In the genomic region with DNA sequence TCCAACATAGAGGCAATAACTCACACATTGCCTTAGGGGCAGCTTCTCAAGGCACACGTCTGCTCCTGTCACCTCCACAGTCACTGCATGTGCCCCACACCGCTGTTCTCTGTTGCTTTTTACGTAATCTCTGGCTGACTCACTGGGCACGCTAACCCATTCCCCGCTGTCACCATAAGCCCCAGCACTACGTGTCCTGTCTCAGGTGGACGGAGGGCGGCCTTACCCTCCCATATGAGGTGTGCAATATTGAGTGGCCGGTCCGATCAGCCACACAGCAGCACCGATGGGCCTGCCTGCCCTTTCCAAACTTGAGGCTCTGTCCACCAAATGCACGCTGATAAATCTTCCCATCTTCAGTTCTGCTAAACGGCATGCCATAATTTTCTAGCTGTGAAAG, we compare ENCODE assay signal across 7 cellular contexts.
A peak's percentile ranks its signal among the peaks of the same experiment; 100 is the strongest.
DNase-seq lines count a peak whose midpoint lies in the region; ATAC-seq and TF ChIP-seq lines count a peak whose summit lies in the region.
"Not testable (repeated sequence)": the region's sequence is repeated elsewhere in the genome, so short reads cannot be mapped to it uniquely, and the experiment has no call there.

No MANE protein-coding gene starts in this region.

- H3K4me3 ChIP-seq in NB4 (ENCODE audit: low read depth, low read length) = not testable (repeated sequence)

- BruUV-seq in MCF 10A (replicated peaks; lab: Mats Ljungman, UMichigan) = not testable (repeated sequence)

- intact Hi-C loops in activated CD4-positive, alpha-beta T cell treated with anti-CD3 and anti-CD28 coated beads, Interleukin-2, amount 10 ng/mL, durations not matched to agents 24 days and 14 days (cut with micrococcal nuclease); MCF 10A (cut with micrococcal nuclease); Right ventricle myocardium inferior (cut with DNase I): not testable (repeated sequence)

- POLR2A ChIA-PET in GM10248 (lab: Yijun Ruan, JAX); MCF 10A (lab: Yijun Ruan, JAX): not testable (repeated sequence)

- TF ChIP-seq CTCF in GM10248 (IDR thresholded peaks at IDR 0.05; ENCODE audit: control extremely low read depth, extremely low read depth, low read depth, missing control alignments); NB4 (IDR thresholded peaks at IDR 0.05; ENCODE audit: low read depth, low read length); MCF 10A (IDR thresholded peaks at IDR 0.05; ENCODE audit: unreplicated experiment): not testable (repeated sequence)

- peaks cover 44% of the 10 kb centered on the region for H3K36me3 Mint-ChIP-seq in activated CD4-positive, alpha-beta T cell treated with anti-CD3 and anti-CD28 coated beads, Interleukin-2, amount 10 ng/mL, durations not matched to agents 24 days and 14 days (ENCODE audit: low read depth)
- H3K36me3 Mint-ChIP-seq in MCF 10A (ENCODE audit: insufficient read depth, unreplicated experiment) = peaks cover 35% of the 10 kb centered on the region
- H3K36me3 Mint-ChIP-seq in natural killer cell treated with Interleukin-12 subunit alpha and Interleukin-12 subunit beta and Interleukin-15 and Interleukin-18, amount 100 ng/mL, for 72 hours = peaks cover 14% of the 10 kb centered on the region
- peaks cover 59% of the 10 kb centered on the region for H3K36me3 Mint-ChIP-seq in stimulated activated effector memory CD8-positive, alpha-beta T cell treated with anti-CD3 and anti-CD28 coated beads, Interleukin-12 subunit alpha, Interleukin-12 subunit beta, amount 100 ng/mL, for 72 hours

- not testable (repeated sequence) for H3K27ac Mint-ChIP-seq in activated CD4-positive, alpha-beta T cell treated with anti-CD3 and anti-CD28 coated beads, Interleukin-2, amount 10 ng/mL, durations not matched to agents 24 days and 14 days; MCF 10A (ENCODE audit: low read depth, unreplicated experiment); natural killer cell treated with Interleukin-12 subunit alpha and Interleukin-12 subunit beta and Interleukin-15 and Interleukin-18, amount 100 ng/mL, for 72 hours; stimulated activated effector memory CD8-positive, alpha-beta T cell treated with anti-CD3 and anti-CD28 coated beads, Interleukin-12 subunit alpha, Interleukin-12 subunit beta, amount 100 ng/mL, for 72 hours

- DNase-seq in GM10248 (ENCODE audit: extremely low spot score) (peak; percentile 1), NB4 (ENCODE audit: low read depth) (peak; percentile 43), MCF 10A (ENCODE audit: unreplicated experiment) (peak; percentile 23), Right ventricle myocardium inferior (ENCODE audit: missing footprints) (peak; percentile 64)
- DNase-seq in activated CD4-positive, alpha-beta T cell treated with anti-CD3 and anti-CD28 coated beads, Interleukin-2, amount 10 ng/mL, durations not matched to agents 24 days and 14 days = peak; percentile 55
- not testable (repeated sequence) for DNase-seq in natural killer cell treated with Interleukin-12 subunit alpha and Interleukin-12 subunit beta and Interleukin-15 and Interleukin-18, amount 100 ng/mL, for 72 hours (ENCODE audit: low spot score); stimulated activated effector memory CD8-positive, alpha-beta T cell treated with anti-CD3 and anti-CD28 coated beads, Interleukin-12 subunit alpha, Interleukin-12 subunit beta, amount 100 ng/mL, for 72 hours (ENCODE audit: low spot score in 2 of 2)

- not testable (repeated sequence) for ATAC-seq in Right ventricle myocardium inferior
- ATAC-seq in natural killer cell treated with Interleukin-12 subunit alpha and Interleukin-12 subunit beta and Interleukin-15 and Interleukin-18, amount 100 ng/mL, for 72 hours = peak; percentile 41 to 46
- peak; percentile 29 for ATAC-seq in stimulated activated effector memory CD8-positive, alpha-beta T cell treated with anti-CD3 and anti-CD28 coated beads, Interleukin-12 subunit alpha, Interleukin-12 subunit beta, amount 100 ng/mL, for 72 hours

- CTCF ChIA-PET in GM10248 (lab: Yijun Ruan, JAX) = not testable (repeated sequence)
- CTCF ChIA-PET in MCF 10A (lab: Yijun Ruan, JAX) = interaction anchor here (1.2 kb wide), 1 partner anchor 11 kb away, joined by 4 read pairs; no protein-coding TSS in a partner anchor

- TF ChIP-seq POLR2A in NB4 (IDR thresholded peaks at IDR 0.05; ENCODE audit: extremely low read depth, insufficient read length) = not testable (repeated sequence)

- not testable (repeated sequence) for H3K27me3 Mint-ChIP-seq in activated CD4-positive, alpha-beta T cell treated with anti-CD3 and anti-CD28 coated beads, Interleukin-2, amount 10 ng/mL, durations not matched to agents 24 days and 14 days; MCF 10A (ENCODE audit: insufficient read depth, unreplicated experiment); natural killer cell treated with Interleukin-12 subunit alpha and Interleukin-12 subunit beta and Interleukin-15 and Interleukin-18, amount 100 ng/mL, for 72 hours

- not testable (repeated sequence) for H3K9me3 Mint-ChIP-seq in activated CD4-positive, alpha-beta T cell treated with anti-CD3 and anti-CD28 coated beads, Interleukin-2, amount 10 ng/mL, durations not matched to agents 24 days and 14 days; MCF 10A (ENCODE audit: unreplicated experiment); natural killer cell treated with Interleukin-12 subunit alpha and Interleukin-12 subunit beta and Interleukin-15 and Interleukin-18, amount 100 ng/mL, for 72 hours; stimulated activated effector memory CD8-positive, alpha-beta T cell treated with anti-CD3 and anti-CD28 coated beads, Interleukin-12 subunit alpha, Interleukin-12 subunit beta, amount 100 ng/mL, for 72 hours

- not testable (repeated sequence) for H3K4me3 Mint-ChIP-seq in activated CD4-positive, alpha-beta T cell treated with anti-CD3 and anti-CD28 coated beads, Interleukin-2, amount 10 ng/mL, durations not matched to agents 24 days and 14 days; MCF 10A (ENCODE audit: unreplicated experiment); natural killer cell treated with Interleukin-12 subunit alpha and Interleukin-12 subunit beta and Interleukin-15 and Interleukin-18, amount 100 ng/mL, for 72 hours; stimulated activated effector memory CD8-positive, alpha-beta T cell treated with anti-CD3 and anti-CD28 coated beads, Interleukin-12 subunit alpha, Interleukin-12 subunit beta, amount 100 ng/mL, for 72 hours

- not testable (repeated sequence) for H3K4me1 Mint-ChIP-seq in activated CD4-positive, alpha-beta T cell treated with anti-CD3 and anti-CD28 coated beads, Interleukin-2, amount 10 ng/mL, durations not matched to agents 24 days and 14 days; MCF 10A (ENCODE audit: insufficient read depth, unreplicated experiment); natural killer cell treated with Interleukin-12 subunit alpha and Interleukin-12 subunit beta and Interleukin-15 and Interleukin-18, amount 100 ng/mL, for 72 hours (ENCODE audit: low read depth in 2 of 2); stimulated activated effector memory CD8-positive, alpha-beta T cell treated with anti-CD3 and anti-CD28 coated beads, Interleukin-12 subunit alpha, Interleukin-12 subunit beta, amount 100 ng/mL, for 72 hours
